In the genomic region with DNA sequence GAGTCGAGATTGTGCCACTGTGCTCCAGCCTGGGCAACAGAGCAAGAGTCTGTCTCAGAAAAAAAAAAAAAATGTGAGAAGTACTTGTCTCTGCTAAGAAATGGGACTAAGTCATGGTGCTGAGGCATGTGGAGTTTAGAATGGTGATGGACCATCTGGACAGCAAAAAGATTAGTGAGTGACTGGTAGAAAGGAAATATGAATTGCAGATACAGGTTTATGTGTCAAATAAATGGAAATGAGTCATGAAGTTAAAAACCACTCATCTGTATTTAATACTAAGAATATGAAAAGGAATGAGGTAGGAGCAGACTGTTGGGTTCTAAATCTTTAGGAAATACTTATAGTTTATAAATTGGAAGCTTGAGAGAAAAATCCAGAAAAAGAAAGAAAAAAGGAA, we compare ENCODE assay signal across 19 cellular contexts.
DNase-seq lines count a peak whose midpoint lies in the region; ATAC-seq, FAIRE-seq and TF ChIP-seq lines count a peak whose summit lies in the region.
"Had no signal": no experiment of that assay in that cellular context is flagged by ENCODE, and none has a peak within 500 bp of the region (broad histone marks: within the 10 kb centered on the region; RNA-seq: fewer than 3 reads in every experiment).

No MANE protein-coding gene starts in this region.

- TF ChIP-seq EP300 in SK-N-SH (IDR thresholded peaks at IDR 0.05; ENCODE audit: borderline replicate concordance in 1 of 2, low read depth in 1 of 2, low read length in 1 of 2), result peak; percentile 36 to 61; a peak in 3 of 4 replicates

- ATAC-seq in GM21825 (IDR thresholded peaks at IDR 0.05; ENCODE audit: unreplicated experiment), result no peak
- ATAC-seq: K562 had no signal

- no peaks in the 10 kb centered on the region for H3K9me2 ChIP-seq in SK-N-SH

- H4K20me1 ChIP-seq in SK-N-SH (ENCODE audit: insufficient read depth), result no peaks in the 10 kb centered on the region

- no peaks in the 10 kb centered on the region for H3K27me3 ChIP-seq in SK-N-SH (ENCODE audit: insufficient read depth)
- H3K27me3 ChIP-seq: MG63, SJSA1 had no signal

- 38% methylated on average over 1 of the region's 1 CpG for WGBS in SK-N-SH (ENCODE audit: low lambda C conversion rate)

- H3K4me3 ChIP-seq in AG10803 (ENCODE audit: low read length), result no peak overlapping the region
- H3K4me3 ChIP-seq in SK-N-SH (ENCODE audit: low read depth in 2 of 2, low read length in 1 of 2), result no peak overlapping the region
- H3K4me3 ChIP-seq in fibroblast of mammary gland (ENCODE audit: control insufficient read depth, low read depth, low read length), result no peak overlapping the region
- H3K4me3 ChIP-seq: K562, MG63, SJSA1 had no signal

- H2AFZ ChIP-seq in SK-N-SH (ENCODE audit: low read depth), result no peak overlapping the region

- H3K4me2 ChIP-seq in SK-N-SH, result no peak overlapping the region

- H3K4me1 ChIP-seq in SK-N-SH (ENCODE audit: control insufficient read depth in 1 of 2, insufficient read depth in 2 of 2, low read depth in 1 of 2, low read length in 1 of 2), result peaks cover 0 to 28% of the 10 kb centered on the region in 2 experiments; a peak in 3 of 4 replicates

- H3K36me3 ChIP-seq in SK-N-SH (replicated peaks in 1 of 2; ENCODE audit: control insufficient read depth in 1 of 2, insufficient read depth in 2 of 2, low read length in 1 of 2), result no peaks in the 10 kb centered on the region
- H3K36me3 ChIP-seq: MG63, SJSA1 had no signal

- peak; percentile 29 for DNase-seq in AG10803 (ENCODE audit: low read depth)
- DNase-seq in HTR-8/SVneo (ENCODE audit: insufficient read length, low spot score), result peak; percentile 19
- no peak for DNase-seq in SK-N-SH
- DNase-seq in fibroblast of mammary gland (ENCODE audit: low read depth), result peak; percentile 70
- no peak for DNase-seq in NCI-H69 (lab: John Stamatoyannopoulos, UW)
- no peak for DNase-seq in G401 (ENCODE audit: low spot score)
- no peak for DNase-seq in GF-D8 (lab: John Stamatoyannopoulos, UW)
- DNase-seq: CD4-positive, alpha-beta memory T cell; H9; MG63; NCI-H1105; NCI-H187; NCI-H2171 treated with DMSO at 0.1 percent for 48 hours had no signal

- in situ Hi-C loops in G401 (cut with HindIII; ENCODE audit: low sequenced_read_pairs), result no loop called here

- POLR2A ChIA-PET in SK-N-SH (lab: Yijun Ruan, JAX), result no interaction called here

- H3K27ac ChIP-seq in SK-N-SH (ENCODE audit: low read depth in 2 of 2, low read length in 1 of 2), result peak overlapping the region in 1 of 2 experiments; percentile 36; a peak in 1 of 4 replicates
- H3K27ac ChIP-seq: RWPE1, SJSA1 had no signal

- H3K9me3 ChIP-seq in SK-N-SH, result no peaks in the 10 kb centered on the region
- H3K9me3 ChIP-seq: MG63, SJSA1 had no signal

- no peak for TF ChIP-seq RAD21 in SK-N-SH (IDR thresholded peaks at IDR 0.05; ENCODE audit: low read length)

- H3K9ac ChIP-seq in SK-N-SH, result no peak overlapping the region

- H3F3A ChIP-seq in SK-N-SH (replicated peaks; ENCODE audit: insufficient read depth), result peaks cover 28% of the 10 kb centered on the region

- FAIRE-seq in HTR-8/SVneo (lab: Jason Lieb, UNC), result no peak
- FAIRE-seq: D721Med, GM18507, K562 had no signal

- CTCF ChIA-PET in SK-N-SH (lab: Yijun Ruan, JAX), result no interaction called here

- H3K79me2 ChIP-seq in SK-N-SH (ENCODE audit: insufficient read depth), result no peaks in the 10 kb centered on the region

- TF ChIP-seq CTCF in AG10803 (conservative IDR thresholded peaks at IDR 0.05; ENCODE audit: low read length), result no peak
- no peak for TF ChIP-seq CTCF in SK-N-SH (IDR thresholded peaks at IDR 0.05)
- TF ChIP-seq CTCF in fibroblast of mammary gland (conservative IDR thresholded peaks at IDR 0.05; ENCODE audit: control insufficient read depth, insufficient read depth, low read depth, low read length), result no peak

TF ChIP-seq in SK-N-SH, 30 proteins besides CTCF, POLR2A, EP300 and RAD21:
- no peak for TF ChIP-seq FOXJ3 (CRISPR knock-in tag; IDR thresholded peaks at IDR 0.05)
- TF ChIP-seq, protein P1, sequence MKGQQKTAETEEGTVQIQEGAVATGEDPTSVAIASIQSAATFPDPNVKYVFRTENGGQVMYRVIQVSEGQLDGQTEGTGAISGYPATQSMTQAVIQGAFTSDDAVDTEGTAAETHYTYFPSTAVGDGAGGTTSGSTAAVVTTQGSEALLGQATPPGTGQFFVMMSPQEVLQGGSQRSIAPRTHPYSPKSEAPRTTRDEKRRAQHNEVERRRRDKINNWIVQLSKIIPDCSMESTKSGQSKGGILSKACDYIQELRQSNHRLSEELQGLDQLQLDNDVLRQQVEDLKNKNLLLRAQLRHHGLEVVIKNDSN (IDR thresholded peaks at IDR 0.05; ENCODE audit: borderline replicate concordance, low read depth), result no peak
- TF ChIP-seq, protein P2, sequence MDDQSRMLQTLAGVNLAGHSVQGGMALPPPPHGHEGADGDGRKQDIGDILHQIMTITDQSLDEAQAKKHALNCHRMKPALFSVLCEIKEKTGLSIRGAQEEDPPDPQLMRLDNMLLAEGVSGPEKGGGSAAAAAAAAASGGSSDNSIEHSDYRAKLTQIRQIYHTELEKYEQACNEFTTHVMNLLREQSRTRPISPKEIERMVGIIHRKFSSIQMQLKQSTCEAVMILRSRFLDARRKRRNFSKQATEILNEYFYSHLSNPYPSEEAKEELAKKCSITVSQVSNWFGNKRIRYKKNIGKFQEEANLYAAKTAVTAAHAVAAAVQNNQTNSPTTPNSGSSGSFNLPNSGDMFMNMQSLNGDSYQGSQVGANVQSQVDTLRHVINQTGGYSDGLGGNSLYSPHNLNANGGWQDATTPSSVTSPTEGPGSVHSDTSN (IDR thresholded peaks at IDR 0.05), result peak; percentile 92
- TF ChIP-seq TEAD4 (IDR thresholded peaks at IDR 0.05; ENCODE audit: borderline replicate concordance, insufficient read depth), result no peak
- TF ChIP-seq FOSL2 (IDR thresholded peaks at IDR 0.05; ENCODE audit: borderline replicate concordance, low read depth), result peak; percentile 58; the same call in 1 of the 2 replicates
- TF ChIP-seq, protein P3, sequence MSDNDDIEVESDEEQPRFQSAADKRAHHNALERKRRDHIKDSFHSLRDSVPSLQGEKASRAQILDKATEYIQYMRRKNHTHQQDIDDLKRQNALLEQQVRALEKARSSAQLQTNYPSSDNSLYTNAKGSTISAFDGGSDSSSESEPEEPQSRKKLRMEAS (IDR thresholded peaks at IDR 0.05; ENCODE audit: low read depth), result peak; percentile 36; the same call in 1 of the 2 replicates
- 0 out of 2 replicates have a peak, but pooled peaks have one; percentile 18 for TF ChIP-seq SIN3A (IDR thresholded peaks at IDR 0.05; ENCODE audit: borderline replicate concordance, low read depth, low read length)
- TF ChIP-seq POLR2AphosphoS5 (IDR thresholded peaks at IDR 0.05; ENCODE audit: low read depth, low read length), result peak; percentile 53; the same call in 1 of the 2 replicates
- no peak for TF ChIP-seq RFX5 (IDR thresholded peaks at IDR 0.05; ENCODE audit: low read length)
- peak; percentile 27; the same call in 1 of the 2 replicates for TF ChIP-seq NFIC (IDR thresholded peaks at IDR 0.05; ENCODE audit: borderline replicate concordance)
- peak; percentile 69 for TF ChIP-seq JUND (IDR thresholded peaks at IDR 0.05)
- TF ChIP-seq TCF12 (IDR thresholded peaks at IDR 0.05), result peak; percentile 96

Comparison
In these comparisons a context has a peak if more than half of its experiments do, and no peak if none do; other contexts are left out.
1. DNase-seq: peak in AG10803 (single experiment), HTR-8/SVneo (single experiment) and fibroblast of mammary gland (single experiment); none in SK-N-SH (single experiment), NCI-H69 (single experiment), G401 (single experiment) and GF-D8 (single experiment).